10 cellular contexts compared by ENCODE assay signal in the genomic region with DNA sequence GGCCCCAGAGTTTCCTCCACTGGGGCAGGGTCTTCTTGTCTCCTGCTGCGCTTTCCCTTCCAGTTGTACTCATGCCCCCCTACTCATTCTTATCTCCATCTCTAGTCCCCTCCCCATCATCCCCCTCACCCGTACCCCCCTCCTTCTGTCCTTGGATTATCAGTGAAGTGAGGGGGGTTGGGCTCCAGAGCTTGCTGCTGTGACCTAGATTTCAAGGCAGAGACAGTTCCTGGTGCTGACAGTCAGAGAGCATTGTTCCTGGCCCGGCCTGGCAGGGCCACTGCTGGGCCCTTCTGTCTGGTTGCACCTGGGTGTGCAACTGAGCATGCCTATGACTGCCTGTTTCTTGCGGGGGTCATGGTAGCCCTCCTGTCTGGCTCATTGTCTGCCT. TPM values are rescaled to one million over a fixed set of nuclear protein-coding genes. Genes with fewer than 3 reads are reported as not detected.
A peak's percentile ranks its signal among the peaks of the same experiment; 100 is the strongest.
DNase-seq lines count a peak whose midpoint lies in the region; ATAC-seq, FAIRE-seq and TF ChIP-seq lines count a peak whose summit lies in the region.
"Had no signal": no experiment of that assay in that cellular context is flagged by ENCODE, and none has a peak within 500 bp of the region (broad histone marks: within the 10 kb centered on the region; RNA-seq: fewer than 3 reads in every experiment).

No MANE protein-coding gene starts in this region.

- no peaks in the 10 kb centered on the region for H3K9me3 ChIP-seq in left ventricle myocardium inferior (replicated peaks)

- H3K4me3 ChIP-seq in left ventricle myocardium inferior, result peak overlapping the region; percentile 12

- no peak for ATAC-seq in GM18870 (IDR thresholded peaks at IDR 0.05; ENCODE audit: unreplicated experiment)
- no peak for ATAC-seq in HG02763 (IDR thresholded peaks at IDR 0.05; ENCODE audit: unreplicated experiment)

- H3K27ac ChIP-seq in left ventricle myocardium inferior (replicated peaks), result peak overlapping the region; percentile 96

- no peak for FAIRE-seq in D721Med (lab: Jason Lieb, UNC)

- peak; percentile 71 for DNase-seq in D721Med (ENCODE audit: insufficient read length, low spot score)
- DNase-seq in amygdala (lab: John Stamatoyannopoulos, UW), result peak in 32 of 56 donors; percentile 18 to 73 (median 34)
- DNase-seq in left ventricle myocardium inferior, result peak; percentile 67
- peak; percentile 92 for DNase-seq in retina
- DNase-seq in foreskin melanocyte, result no peak
- no peak for DNase-seq in NCI-H524 (lab: John Stamatoyannopoulos, UW)
- DNase-seq: NCI-H2171 treated with DMSO at 0.1 percent for 48 hours had no signal

- H3K4me1 ChIP-seq in left ventricle myocardium inferior, result peaks cover 77% of the 10 kb centered on the region

- TF ChIP-seq CTCF in D721Med (IDR thresholded peaks at IDR 0.05; ENCODE audit: insufficient read depth, missing control alignments) (no peak), left ventricle myocardium inferior (IDR thresholded peaks at IDR 0.05; ENCODE audit: borderline replicate concordance) (no peak)

- H3K36me3 ChIP-seq in left ventricle myocardium inferior, result peaks cover 41% of the 10 kb centered on the region

- intact Hi-C loops in left ventricle myocardium inferior (cut with micrococcal nuclease), result no loop called here

- H3K27me3 ChIP-seq in left ventricle myocardium inferior (ENCODE audit: low read depth), result no peaks in the 10 kb centered on the region

RNA-seq across cellular contexts. Expression of gene PEA15, which starts 4.5 kb away (rescaled TPM):
- total RNA-seq in left ventricle myocardium inferior, result 280 TPM

RNA-seq across cellular contexts. Expression of gene CASQ1, which starts 19.3 kb away (rescaled TPM):
- 39.2 TPM for total RNA-seq in left ventricle myocardium inferior

RNA-seq across cellular contexts. Expression of gene DCAF8, which starts 52.7 kb away (rescaled TPM):
- 162 TPM for total RNA-seq in left ventricle myocardium inferior

RNA-seq across cellular contexts. Expression of gene ATP1A4, which starts 58.2 kb away (rescaled TPM):
- 0.11 TPM for total RNA-seq in left ventricle myocardium inferior
- total RNA-seq: T-helper 2 cell treated with Interferon-gamma antibody and Interleukin-4, amounts not matched to agents 100 ng/mL and 5 ng/mL, for 36 hours had no signal

Comparison
In these comparisons a context has a peak if more than half of its experiments do, and no peak if none do; other contexts are left out.
1. DNase-seq: peak in D721Med (single experiment), amygdala (32 of 56), left ventricle myocardium inferior (single experiment) and retina (single experiment); none in foreskin melanocyte (single experiment) and NCI-H524 (0 of 2).